Comparison of ENCODE assay signal across 1 cellular context in the genomic region with DNA sequence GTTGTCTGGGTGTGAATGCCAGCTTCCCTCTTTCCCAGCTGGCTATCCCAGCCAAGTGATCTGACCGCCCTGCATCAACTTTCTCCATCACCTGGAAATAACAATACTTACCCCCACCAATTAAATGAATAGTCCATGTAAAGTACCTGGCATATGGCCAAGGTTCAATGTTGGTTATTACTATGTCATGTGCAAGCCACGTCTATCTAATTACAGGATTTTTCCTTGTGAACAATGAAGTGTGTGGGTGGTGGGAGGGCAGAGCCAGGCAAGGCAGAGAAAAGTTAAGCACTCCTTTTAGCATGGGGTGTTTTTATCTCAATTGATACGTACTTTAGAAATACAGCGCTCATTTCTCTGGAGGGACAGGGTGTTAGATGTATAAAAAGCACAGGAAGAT.
TF ChIP-seq lines count a peak whose summit lies in the region.

No MANE protein-coding gene starts in this region.

TF ChIP-seq in Ishikawa, 13 proteins besides CTCF, POLR2A, EP300 and RAD21 (continued from another document):
- TF ChIP-seq YY1 (IDR thresholded peaks at IDR 0.05; ENCODE audit: low read depth) (no peak), CEBPB (IDR thresholded peaks at IDR 0.05) (no peak)
